Comparison of ENCODE assay signal across 1 cellular context in genomic region chr19:45952691-45953505, GRCh38.
TF ChIP-seq lines count a peak whose summit lies in the region.

No MANE protein-coding gene starts in this region.

TF ChIP-seq in WTC11, 78 proteins besides CTCF, POLR2A, EP300 and RAD21 (continued from another document):
- TF ChIP-seq, protein P1, sequence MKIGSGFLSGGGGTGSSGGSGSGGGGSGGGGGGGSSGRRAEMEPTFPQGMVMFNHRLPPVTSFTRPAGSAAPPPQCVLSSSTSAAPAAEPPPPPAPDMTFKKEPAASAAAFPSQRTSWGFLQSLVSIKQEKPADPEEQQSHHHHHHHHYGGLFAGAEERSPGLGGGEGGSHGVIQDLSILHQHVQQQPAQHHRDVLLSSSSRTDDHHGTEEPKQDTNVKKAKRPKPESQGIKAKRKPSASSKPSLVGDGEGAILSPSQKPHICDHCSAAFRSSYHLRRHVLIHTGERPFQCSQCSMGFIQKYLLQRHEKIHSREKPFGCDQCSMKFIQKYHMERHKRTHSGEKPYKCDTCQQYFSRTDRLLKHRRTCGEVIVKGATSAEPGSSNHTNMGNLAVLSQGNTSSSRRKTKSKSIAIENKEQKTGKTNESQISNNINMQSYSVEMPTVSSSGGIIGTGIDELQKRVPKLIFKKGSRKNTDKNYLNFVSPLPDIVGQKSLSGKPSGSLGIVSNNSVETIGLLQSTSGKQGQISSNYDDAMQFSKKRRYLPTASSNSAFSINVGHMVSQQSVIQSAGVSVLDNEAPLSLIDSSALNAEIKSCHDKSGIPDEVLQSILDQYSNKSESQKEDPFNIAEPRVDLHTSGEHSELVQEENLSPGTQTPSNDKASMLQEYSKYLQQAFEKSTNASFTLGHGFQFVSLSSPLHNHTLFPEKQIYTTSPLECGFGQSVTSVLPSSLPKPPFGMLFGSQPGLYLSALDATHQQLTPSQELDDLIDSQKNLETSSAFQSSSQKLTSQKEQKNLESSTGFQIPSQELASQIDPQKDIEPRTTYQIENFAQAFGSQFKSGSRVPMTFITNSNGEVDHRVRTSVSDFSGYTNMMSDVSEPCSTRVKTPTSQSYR (CRISPR knock-in tag; IDR thresholded peaks at IDR 0.05) = peak; percentile 68; the same call in 1 of the 2 replicates
- no peak for TF ChIP-seq RORB (CRISPR knock-in tag; IDR thresholded peaks at IDR 0.05)
- TF ChIP-seq NFATC4 (CRISPR knock-in tag; IDR thresholded peaks at IDR 0.05) = no peak
- TF ChIP-seq, protein P2, sequence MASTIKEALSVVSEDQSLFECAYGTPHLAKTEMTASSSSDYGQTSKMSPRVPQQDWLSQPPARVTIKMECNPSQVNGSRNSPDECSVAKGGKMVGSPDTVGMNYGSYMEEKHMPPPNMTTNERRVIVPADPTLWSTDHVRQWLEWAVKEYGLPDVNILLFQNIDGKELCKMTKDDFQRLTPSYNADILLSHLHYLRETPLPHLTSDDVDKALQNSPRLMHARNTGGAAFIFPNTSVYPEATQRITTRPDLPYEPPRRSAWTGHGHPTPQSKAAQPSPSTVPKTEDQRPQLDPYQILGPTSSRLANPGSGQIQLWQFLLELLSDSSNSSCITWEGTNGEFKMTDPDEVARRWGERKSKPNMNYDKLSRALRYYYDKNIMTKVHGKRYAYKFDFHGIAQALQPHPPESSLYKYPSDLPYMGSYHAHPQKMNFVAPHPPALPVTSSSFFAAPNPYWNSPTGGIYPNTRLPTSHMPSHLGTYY (CRISPR knock-in tag; IDR thresholded peaks at IDR 0.05) = no peak
- TF ChIP-seq EMX1 (CRISPR knock-in tag; IDR thresholded peaks at IDR 0.05) = no peak
